24 cellular contexts compared by ENCODE assay signal in the genomic region with DNA sequence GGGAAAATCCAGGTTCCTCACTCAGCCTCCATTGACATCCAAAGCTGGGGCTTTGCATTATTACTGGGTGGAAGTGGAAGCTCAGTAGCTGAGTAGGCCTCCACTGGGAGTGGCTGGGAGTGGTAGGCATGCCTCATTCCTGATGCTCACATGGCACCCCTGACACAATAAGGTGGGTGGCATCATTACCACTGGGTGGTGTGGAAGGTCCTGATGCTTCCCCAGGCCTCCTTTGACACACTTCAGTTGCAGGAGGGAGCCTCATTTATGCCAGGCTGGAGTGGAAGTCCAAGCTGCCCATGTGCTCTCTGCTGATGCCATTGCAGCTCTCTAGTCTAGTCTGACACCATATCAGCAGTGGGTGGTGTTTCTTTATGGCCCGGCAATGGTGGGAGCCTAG. TPM values are rescaled to one million over a fixed set of nuclear protein-coding genes. Genes with fewer than 3 reads are reported as not detected.
"Had no signal": no experiment of that assay in that cellular context is flagged by ENCODE, and none has a peak within 500 bp of the region (broad histone marks: within the 10 kb centered on the region; RNA-seq: fewer than 3 reads in every experiment).

No MANE protein-coding gene starts in this region.

- FAIRE-seq: RCC 7860 had no signal

- H3K4me3 Mint-ChIP-seq: T-cell had no signal

- ATAC-seq: T-cell had no signal

- H3K4me1 Mint-ChIP-seq: T-cell had no signal

- DNase-seq: KBM-7, MV-4-11, NCI-H1048, NCI-H1105, NCI-H1417, NCI-H1436 treated with DMSO at 0.1 percent for 48 hours, NCI-H1694, NCI-H187 treated with DMSO at 0.1 percent for 48 hours, NCI-H2029 treated with DMSO at 0.1 percent for 48 hours, NCI-H226, NCI-H446, NCI-H510A, NCI-H524 treated with DMSO at 0.1 percent for 48 hours, NCI-H69, NCI-H774, RPMI8226, SHP77, SK-N-SH, SW 1271, T-cell had no signal

- H3K27ac Mint-ChIP-seq: T-cell had no signal

RNA-seq across cellular contexts. Expression of a gene that starts 48.2 kb away (rescaled TPM):
- total RNA-seq: HT-29, LHCN-M2, SK-MEL-5 had no signal
- polyA plus RNA-seq: SK-N-SH had no signal
